2 cellular contexts compared by ENCODE assay signal in the genomic region with DNA sequence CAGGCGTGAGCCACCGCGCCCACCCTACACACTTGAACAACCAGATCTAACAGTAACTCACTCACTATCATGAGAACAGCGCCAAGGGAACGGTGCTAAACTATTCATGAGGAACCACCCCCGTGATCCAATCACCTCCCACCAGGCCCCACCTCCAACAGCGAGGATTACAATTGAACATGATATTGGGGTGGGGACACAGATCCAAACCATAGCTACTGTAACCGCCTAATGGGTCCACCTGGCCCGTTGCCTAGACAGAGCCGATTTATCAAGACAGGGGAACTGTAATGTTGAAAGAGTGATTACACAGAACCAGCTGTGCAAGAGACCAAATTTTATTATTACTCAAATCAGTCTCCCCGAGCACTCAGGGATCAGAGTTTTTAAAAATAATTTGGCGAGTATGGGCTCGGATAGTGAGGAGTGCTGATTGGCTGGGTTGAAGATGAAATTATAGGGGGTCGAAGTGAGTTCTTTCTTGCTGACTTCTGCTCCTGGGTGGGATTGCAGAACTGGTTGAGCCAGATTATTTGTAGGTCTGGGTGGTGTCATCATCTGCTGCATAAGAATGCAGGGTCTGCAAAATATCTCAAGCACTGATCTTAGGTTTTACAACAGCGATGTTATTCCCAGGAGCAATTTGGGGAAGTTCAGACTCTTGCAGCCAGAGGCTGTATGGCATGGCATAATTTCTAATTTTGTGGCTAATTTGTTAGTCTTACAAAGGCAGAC.
TF ChIP-seq lines count a peak whose summit lies in the region.

No MANE protein-coding gene starts in this region.

TF ChIP-seq in GM23338, 12 proteins besides CTCF, POLR2A, EP300 and RAD21 (continued from another document):
- TF ChIP-seq, protein P1, sequence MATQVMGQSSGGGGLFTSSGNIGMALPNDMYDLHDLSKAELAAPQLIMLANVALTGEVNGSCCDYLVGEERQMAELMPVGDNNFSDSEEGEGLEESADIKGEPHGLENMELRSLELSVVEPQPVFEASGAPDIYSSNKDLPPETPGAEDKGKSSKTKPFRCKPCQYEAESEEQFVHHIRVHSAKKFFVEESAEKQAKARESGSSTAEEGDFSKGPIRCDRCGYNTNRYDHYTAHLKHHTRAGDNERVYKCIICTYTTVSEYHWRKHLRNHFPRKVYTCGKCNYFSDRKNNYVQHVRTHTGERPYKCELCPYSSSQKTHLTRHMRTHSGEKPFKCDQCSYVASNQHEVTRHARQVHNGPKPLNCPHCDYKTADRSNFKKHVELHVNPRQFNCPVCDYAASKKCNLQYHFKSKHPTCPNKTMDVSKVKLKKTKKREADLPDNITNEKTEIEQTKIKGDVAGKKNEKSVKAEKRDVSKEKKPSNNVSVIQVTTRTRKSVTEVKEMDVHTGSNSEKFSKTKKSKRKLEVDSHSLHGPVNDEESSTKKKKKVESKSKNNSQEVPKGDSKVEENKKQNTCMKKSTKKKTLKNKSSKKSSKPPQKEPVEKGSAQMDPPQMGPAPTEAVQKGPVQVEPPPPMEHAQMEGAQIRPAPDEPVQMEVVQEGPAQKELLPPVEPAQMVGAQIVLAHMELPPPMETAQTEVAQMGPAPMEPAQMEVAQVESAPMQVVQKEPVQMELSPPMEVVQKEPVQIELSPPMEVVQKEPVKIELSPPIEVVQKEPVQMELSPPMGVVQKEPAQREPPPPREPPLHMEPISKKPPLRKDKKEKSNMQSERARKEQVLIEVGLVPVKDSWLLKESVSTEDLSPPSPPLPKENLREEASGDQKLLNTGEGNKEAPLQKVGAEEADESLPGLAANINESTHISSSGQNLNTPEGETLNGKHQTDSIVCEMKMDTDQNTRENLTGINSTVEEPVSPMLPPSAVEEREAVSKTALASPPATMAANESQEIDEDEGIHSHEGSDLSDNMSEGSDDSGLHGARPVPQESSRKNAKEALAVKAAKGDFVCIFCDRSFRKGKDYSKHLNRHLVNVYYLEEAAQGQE (IDR thresholded peaks at IDR 0.05; ENCODE audit: unreplicated experiment): no peak
- TF ChIP-seq NANOG (IDR thresholded peaks at IDR 0.05; ENCODE audit: borderline replicate concordance): no peak
- TF ChIP-seq STAT1 (IDR thresholded peaks at IDR 0.05; ENCODE audit: unreplicated experiment): no peak
- TF ChIP-seq POLR2AphosphoS5 (IDR thresholded peaks at IDR 0.05; ENCODE audit: low read depth): no peak

TF ChIP-seq in WTC11, 78 proteins besides CTCF, POLR2A, EP300 and RAD21 (continued from another document):
- TF ChIP-seq, protein P2, sequence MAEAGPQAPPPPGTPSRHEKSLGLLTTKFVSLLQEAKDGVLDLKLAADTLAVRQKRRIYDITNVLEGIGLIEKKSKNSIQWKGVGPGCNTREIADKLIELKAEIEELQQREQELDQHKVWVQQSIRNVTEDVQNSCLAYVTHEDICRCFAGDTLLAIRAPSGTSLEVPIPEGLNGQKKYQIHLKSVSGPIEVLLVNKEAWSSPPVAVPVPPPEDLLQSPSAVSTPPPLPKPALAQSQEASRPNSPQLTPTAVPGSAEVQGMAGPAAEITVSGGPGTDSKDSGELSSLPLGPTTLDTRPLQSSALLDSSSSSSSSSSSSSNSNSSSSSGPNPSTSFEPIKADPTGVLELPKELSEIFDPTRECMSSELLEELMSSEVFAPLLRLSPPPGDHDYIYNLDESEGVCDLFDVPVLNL (CRISPR knock-in tag; IDR thresholded peaks at IDR 0.05; ENCODE audit: borderline replicate concordance, low read depth): no peak
- TF ChIP-seq, protein P3, sequence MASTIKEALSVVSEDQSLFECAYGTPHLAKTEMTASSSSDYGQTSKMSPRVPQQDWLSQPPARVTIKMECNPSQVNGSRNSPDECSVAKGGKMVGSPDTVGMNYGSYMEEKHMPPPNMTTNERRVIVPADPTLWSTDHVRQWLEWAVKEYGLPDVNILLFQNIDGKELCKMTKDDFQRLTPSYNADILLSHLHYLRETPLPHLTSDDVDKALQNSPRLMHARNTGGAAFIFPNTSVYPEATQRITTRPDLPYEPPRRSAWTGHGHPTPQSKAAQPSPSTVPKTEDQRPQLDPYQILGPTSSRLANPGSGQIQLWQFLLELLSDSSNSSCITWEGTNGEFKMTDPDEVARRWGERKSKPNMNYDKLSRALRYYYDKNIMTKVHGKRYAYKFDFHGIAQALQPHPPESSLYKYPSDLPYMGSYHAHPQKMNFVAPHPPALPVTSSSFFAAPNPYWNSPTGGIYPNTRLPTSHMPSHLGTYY (CRISPR knock-in tag; IDR thresholded peaks at IDR 0.05): no peak
- TF ChIP-seq CREM (CRISPR knock-in tag; IDR thresholded peaks at IDR 0.05) (no peak), ZNF121 (CRISPR knock-in tag; IDR thresholded peaks at IDR 0.05) (no peak), FOXJ3 (CRISPR knock-in tag; IDR thresholded peaks at IDR 0.05; ENCODE audit: borderline replicate concordance) (no peak), ZNF263 (CRISPR knock-in tag; IDR thresholded peaks at IDR 0.05; ENCODE audit: low read depth) (no peak), JAZF1 (CRISPR knock-in tag; IDR thresholded peaks at IDR 0.05) (no peak), ELF4 (CRISPR knock-in tag; IDR thresholded peaks at IDR 0.05; ENCODE audit: low read depth) (no peak), NR2C2 (CRISPR knock-in tag; IDR thresholded peaks at IDR 0.05) (no peak)
TF ChIP-seq in WTC11: peak in this region for 0.
